Comparison of ENCODE assay signal across 18 cellular contexts in the genomic region with DNA sequence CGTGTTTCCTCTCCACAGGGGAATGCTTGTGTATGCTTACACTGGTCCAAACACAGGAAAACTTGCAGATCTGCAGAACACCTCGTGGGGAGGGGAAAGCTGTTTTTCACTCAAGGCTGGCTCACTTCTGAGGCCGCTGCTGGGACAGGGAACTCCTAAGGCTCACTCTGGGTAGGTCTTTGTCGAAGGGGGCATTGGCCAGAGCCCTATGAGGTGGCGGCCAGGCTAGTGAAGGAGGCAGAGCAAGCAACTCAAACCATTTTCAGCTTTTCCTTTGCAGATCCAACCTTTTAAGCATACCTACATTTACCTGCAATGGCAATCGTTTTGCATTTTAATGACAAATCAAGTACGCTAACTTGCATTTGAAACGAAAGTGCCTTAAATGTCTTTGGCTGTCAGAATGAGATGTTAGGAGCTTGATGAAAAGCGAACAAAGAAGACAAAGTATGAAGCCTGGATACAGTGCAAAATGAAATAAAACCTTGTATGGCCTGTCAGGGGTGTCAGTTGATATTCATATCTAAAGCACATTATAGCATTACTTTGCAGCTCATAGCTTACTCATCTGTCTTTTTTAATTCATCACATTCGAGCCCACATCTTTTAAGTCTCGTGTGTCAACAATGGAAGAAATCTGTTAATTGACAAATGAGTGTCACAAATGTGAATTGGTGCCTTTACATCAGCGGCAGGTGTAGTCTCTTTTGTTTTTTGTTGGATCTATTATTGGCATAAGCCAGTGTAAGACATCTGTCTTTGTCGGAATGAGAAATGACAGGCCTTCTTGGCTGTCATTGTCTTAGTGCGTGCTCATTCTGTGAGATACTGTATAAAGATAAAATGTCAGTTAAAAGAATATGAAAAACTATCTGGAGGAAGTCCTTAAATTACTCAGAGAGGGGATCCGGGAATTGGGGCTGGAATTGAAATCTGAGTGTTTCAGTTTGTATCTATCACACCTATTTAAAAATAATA. TPM values are rescaled to one million over a fixed set of nuclear protein-coding genes. Genes with fewer than 3 reads are reported as not detected.
"Had no signal": no experiment of that assay in that cellular context is flagged by ENCODE, and none has a peak within 500 bp of the region (broad histone marks: within the 10 kb centered on the region; RNA-seq: fewer than 3 reads in every experiment).

No MANE protein-coding gene starts in this region.

- H3K36me3 Mint-ChIP-seq: activated naive CD8-positive, alpha-beta T cell treated with anti-CD3 and anti-CD28 coated beads for 36 hours; naive B cell had no signal

- H3K9me3 Mint-ChIP-seq: activated CD4-positive, alpha-beta memory T cell treated with anti-CD3 and anti-CD28 coated beads, Interleukin-2, amount 10 ng/mL, durations not matched to agents 7 days and 5 days; activated naive CD8-positive, alpha-beta T cell treated with anti-CD3 and anti-CD28 coated beads for 36 hours had no signal

- H3K4me1 ChIP-seq: lower lobe of right lung, prostate gland had no signal

- H3K4me3 ChIP-seq: lower lobe of right lung, prostate gland, sigmoid colon, upper lobe of left lung had no signal

- H3K27ac Mint-ChIP-seq: activated CD4-positive, alpha-beta memory T cell treated with anti-CD3 and anti-CD28 coated beads, Interleukin-2, amount 10 ng/mL, durations not matched to agents 7 days and 5 days; activated naive CD8-positive, alpha-beta T cell treated with anti-CD3 and anti-CD28 coated beads for 36 hours; naive B cell had no signal

- H3K4me1 Mint-ChIP-seq: activated CD4-positive, alpha-beta memory T cell treated with anti-CD3 and anti-CD28 coated beads, Interleukin-2, amount 10 ng/mL, durations not matched to agents 7 days and 5 days; activated naive CD8-positive, alpha-beta T cell treated with anti-CD3 and anti-CD28 coated beads for 36 hours; naive B cell had no signal

- H3K36me3 ChIP-seq: brain microvascular endothelial cell, lower lobe of right lung, prostate gland, sigmoid colon, upper lobe of left lung had no signal

- H3K27ac ChIP-seq: brain microvascular endothelial cell, lower lobe of right lung, prostate gland, sigmoid colon, upper lobe of left lung had no signal

- DNase-seq: activated CD4-positive, alpha-beta memory T cell treated with anti-CD3 and anti-CD28 coated beads, Interleukin-2, amount 10 ng/mL, durations not matched to agents 7 days and 5 days; activated CD4-positive, alpha-beta T cell treated with anti-CD3 and anti-CD28 coated beads for 1 hour; activated gamma-delta T cell; activated naive CD8-positive, alpha-beta T cell treated with anti-CD3 and anti-CD28 coated beads for 36 hours; activated T-cell treated with anti-CD3 and anti-CD28 coated beads, Interleukin-2, amount 50 U/mL, for 48 hours; brain microvascular endothelial cell; dermis blood vessel endothelial cell; left cardiac atrium; lower lobe of right lung; naive B cell; nucleus accumbens; sigmoid colon; stimulated activated CD4-positive, alpha-beta T cell treated with anti-CD3 and anti-CD28 coated beads, Interleukin-12 subunit alpha, Interleukin-12 subunit beta, amount 100 ng/mL, for 4 hours; stimulated activated naive CD4-positive, alpha-beta T cell treated with Interleukin-2 at 50 U/mL for 16 hours; T-helper 9 cell; upper lobe of left lung had no signal

- H3K27me3 ChIP-seq: brain microvascular endothelial cell, sigmoid colon, upper lobe of left lung had no signal

- H3K9me3 ChIP-seq: lower lobe of right lung, prostate gland, sigmoid colon, upper lobe of left lung had no signal

- ATAC-seq: esophagus mucosa, left cardiac atrium, lower lobe of right lung had no signal

- H3K4me3 Mint-ChIP-seq: activated CD4-positive, alpha-beta memory T cell treated with anti-CD3 and anti-CD28 coated beads, Interleukin-2, amount 10 ng/mL, durations not matched to agents 7 days and 5 days; activated naive CD8-positive, alpha-beta T cell treated with anti-CD3 and anti-CD28 coated beads for 36 hours; naive B cell had no signal

- H3K27me3 Mint-ChIP-seq: activated naive CD8-positive, alpha-beta T cell treated with anti-CD3 and anti-CD28 coated beads for 36 hours had no signal

RNA-seq across cellular contexts. Expression of a gene that starts 30.5 kb away (rescaled TPM):
- total RNA-seq: activated CD4-positive, alpha-beta memory T cell treated with anti-CD3 and anti-CD28 coated beads, Interleukin-2, amount 10 ng/mL, durations not matched to agents 7 days and 5 days; activated naive CD8-positive, alpha-beta T cell treated with anti-CD3 and anti-CD28 coated beads for 36 hours had no signal
